24 cellular contexts compared by ENCODE assay signal in genomic region chr7:128420773-128421172, GRCh38. TPM values are rescaled to one million over a fixed set of nuclear protein-coding genes. Genes with fewer than 3 reads are reported as not detected.
DNase-seq lines count a peak whose midpoint lies in the region; ATAC-seq, FAIRE-seq and TF ChIP-seq lines count a peak whose summit lies in the region.
"Had no signal": no experiment of that assay in that cellular context is flagged by ENCODE, and none has a peak within 500 bp of the region (broad histone marks: within the 10 kb centered on the region; RNA-seq: fewer than 3 reads in every experiment).

No MANE protein-coding gene starts in this region.

- CTCF ChIA-PET in HepG2 (lab: Yijun Ruan, JAX; ENCODE audit: low intra/inter-chr PET ratio, low total read pairs), result no interaction called here

- POLR2A ChIA-PET in HepG2 (lab: Yijun Ruan, JAX), result no interaction called here

- H3K4me3 ChIP-seq in HepG2 (replicated peaks in 1 of 3; ENCODE audit: insufficient read depth in 1 of 3, low read depth in 2 of 3, low read length in 3 of 3) (peak overlapping the region in 1 of 3 experiments; percentile 28; a peak in 1 of 6 replicates), right lobe of liver (no peak overlapping the region), brain microvascular endothelial cell (ENCODE audit: low read depth, low read length) (no peak overlapping the region)
- H3K4me3 ChIP-seq: SJCRH30 had no signal

- H3K4me3 Mint-ChIP-seq in stimulated activated effector memory CD8-positive, alpha-beta T cell treated with anti-CD3 and anti-CD28 coated beads, Interleukin-12 subunit alpha, Interleukin-12 subunit beta, amount 100 ng/mL, for 72 hours, result no peak overlapping the region
- H3K4me3 Mint-ChIP-seq: B cell had no signal

- H3K4me2 ChIP-seq in HepG2 (ENCODE audit: low read depth, low read length), result peak overlapping the region; percentile 58

- no peak for TF ChIP-seq EP300 in HepG2 (IDR thresholded peaks at IDR 0.05; ENCODE audit: low read depth in 2 of 2, low read length in 2 of 2)
- TF ChIP-seq EP300 in HepG2 (CRISPR knock-in tag; IDR thresholded peaks at IDR 0.05; ENCODE audit: borderline replicate concordance), result no peak

- in situ Hi-C loops in HepG2 (cut with HindIII; ENCODE audit: extremely low pct_ligation_motif_present, low pct_unique_long_range_greater_than_20kb), result loop anchor here (5.0 kb wide), 1 partner anchor 37 kb away; the partner anchor contains the start of gene HILPDA
- in situ Hi-C loops in brain microvascular endothelial cell (cut with HindIII; ENCODE audit: low pct_ligation_motif_present, low sequenced_read_pairs), result no loop called here

- H3K79me2 ChIP-seq in HepG2 (ENCODE audit: insufficient read depth, low read length), result no peaks in the 10 kb centered on the region

- no peak for FAIRE-seq in HepG2 (lab: Jason Lieb, UNC)
- FAIRE-seq: A204.1, D721Med, H54, RCC 7860 had no signal

- no peaks in the 10 kb centered on the region for H3K9me3 ChIP-seq in HepG2 (ENCODE audit: low read length)
- no peaks in the 10 kb centered on the region for H3K9me3 ChIP-seq in right lobe of liver
- H3K9me3 ChIP-seq: SJCRH30 had no signal

- intact Hi-C loops in HepG2 (cut with micrococcal nuclease; ENCODE audit: unreplicated experiment), result no loop called here
- intact Hi-C loops in right lobe of liver (cut with DNase I), result no loop called here

- H3K27me3 ChIP-seq in HepG2 (ENCODE audit: control insufficient read depth in 1 of 2, insufficient read depth in 2 of 2, low read length in 2 of 2) (peaks cover 0 to 32% of the 10 kb centered on the region in 2 experiments; a peak in 4 of 5 replicates), right lobe of liver (no peaks in the 10 kb centered on the region), brain microvascular endothelial cell (replicated peaks) (no peaks in the 10 kb centered on the region)

- peak overlapping the region; percentile 34 for H3K27ac Mint-ChIP-seq in stimulated activated effector memory CD8-positive, alpha-beta T cell treated with anti-CD3 and anti-CD28 coated beads, Interleukin-12 subunit alpha, Interleukin-12 subunit beta, amount 100 ng/mL, for 72 hours
- H3K27ac Mint-ChIP-seq: B cell had no signal

- ATAC-seq in HepG2 (no peak; the same call in 2 of the 3 replicates), right lobe of liver (no peak), GM21825 (IDR thresholded peaks at IDR 0.05; ENCODE audit: unreplicated experiment) (no peak)
- ATAC-seq in stimulated activated effector memory CD8-positive, alpha-beta T cell treated with anti-CD3 and anti-CD28 coated beads, Interleukin-12 subunit alpha, Interleukin-12 subunit beta, amount 100 ng/mL, for 72 hours, result no peak

- H3K36me3 Mint-ChIP-seq in stimulated activated effector memory CD8-positive, alpha-beta T cell treated with anti-CD3 and anti-CD28 coated beads, Interleukin-12 subunit alpha, Interleukin-12 subunit beta, amount 100 ng/mL, for 72 hours, result no peaks in the 10 kb centered on the region

- H3K4me1 ChIP-seq in HepG2 (ENCODE audit: insufficient read depth, low read length) (peaks cover 40% of the 10 kb centered on the region), right lobe of liver (peaks cover 0 to 9% (median 2%) of the 10 kb centered on the region in 4 donors)
- H3K4me1 ChIP-seq: SJCRH30 had no signal

- H3K36me3 ChIP-seq in HepG2 (replicated peaks in 1 of 2; ENCODE audit: control insufficient read depth in 1 of 2, insufficient read depth in 2 of 2, low read length in 2 of 2) (no peaks in the 10 kb centered on the region), right lobe of liver (no peaks in the 10 kb centered on the region), brain microvascular endothelial cell (replicated peaks) (no peaks in the 10 kb centered on the region)
- H3K36me3 ChIP-seq: SJCRH30 had no signal

- no peaks in the 10 kb centered on the region for H3K9me3 Mint-ChIP-seq in stimulated activated effector memory CD8-positive, alpha-beta T cell treated with anti-CD3 and anti-CD28 coated beads, Interleukin-12 subunit alpha, Interleukin-12 subunit beta, amount 100 ng/mL, for 72 hours

- no peak for TF ChIP-seq CTCF in HepG2 (CRISPR knock-in tag; IDR thresholded peaks at IDR 0.05)
- no peak for TF ChIP-seq CTCF in right lobe of liver (IDR thresholded peaks at IDR 0.05)
- no peak for TF ChIP-seq CTCF in brain microvascular endothelial cell (IDR thresholded peaks at IDR 0.05; ENCODE audit: low read depth, low read length, missing control alignments)

- no peak overlapping the region for H3K9ac ChIP-seq in HepG2 (ENCODE audit: insufficient read depth, low read depth, low read length)

- no peak overlapping the region for H2AFZ ChIP-seq in HepG2 (ENCODE audit: low read length)

- no peaks in the 10 kb centered on the region for H4K20me1 ChIP-seq in HepG2 (ENCODE audit: insufficient read depth, low read length)

- H3K27ac ChIP-seq in HepG2 (ENCODE audit: extremely low read length, insufficient read depth, low read length) (no peak overlapping the region), right lobe of liver (no peak overlapping the region), brain microvascular endothelial cell (no peak overlapping the region)
- H3K27ac ChIP-seq: SJCRH30 had no signal

- WGBS in HepG2 (ENCODE audit: low lambda C conversion rate), result 8% methylated on average over 1 of the region's 1 CpG
- WGBS in right lobe of liver (ENCODE audit: insufficient coverage, low coverage, low lambda C conversion rate, missing lambda C conversion rate), result 100% methylated on average over 1 of the region's 1 CpG

- BruUV-seq in HepG2 (replicated peaks; lab: Mats Ljungman, UMichigan), result no TSS peak

- TF ChIP-seq POLR2A in HepG2 (IDR thresholded peaks at IDR 0.05; ENCODE audit: insufficient read depth in 1 of 2, low read depth in 2 of 2, low read length in 2 of 2) (no peak), right lobe of liver (IDR thresholded peaks at IDR 0.05) (no peak)

- H3K4me1 Mint-ChIP-seq in stimulated activated effector memory CD8-positive, alpha-beta T cell treated with anti-CD3 and anti-CD28 coated beads, Interleukin-12 subunit alpha, Interleukin-12 subunit beta, amount 100 ng/mL, for 72 hours, result peaks cover 44% of the 10 kb centered on the region
- H3K4me1 Mint-ChIP-seq: B cell had no signal

- DNase-seq in HepG2 (ENCODE audit: low spot score), result no peak
- no peak for DNase-seq in right lobe of liver
- peak; percentile 61 for DNase-seq in amniotic epithelial cell (ENCODE audit: low read depth)
- peak; percentile 43 for DNase-seq in iris pigment epithelial cell (ENCODE audit: low read depth)
- DNase-seq in stimulated activated effector memory CD8-positive, alpha-beta T cell treated with anti-CD3 and anti-CD28 coated beads, Interleukin-12 subunit alpha, Interleukin-12 subunit beta, amount 100 ng/mL, for 72 hours (ENCODE audit: low spot score in 2 of 2), result no peak
- no peak for DNase-seq in HCEC 1CT
- no peak for DNase-seq in brain microvascular endothelial cell
- DNase-seq: EL, GF-D8, KG1, NCI-H1105, NCI-H146, NCI-H2029 treated with DMSO at 0.1 percent for 48 hours, NCI-H226, NCI-H524, NCI-H82, OCI-M1, SJCRH30 had no signal

- no peak for TF ChIP-seq RAD21 in HepG2 (CRISPR knock-in tag; IDR thresholded peaks at IDR 0.05)

RNA-seq across cellular contexts. Expression of gene IMPDH1, which starts 11.0 kb away (rescaled TPM):
- total RNA-seq in HepG2 (2016; rRNA removed; fragmentation: Illumina TruSeq; extraction: Trizol), result 18.4 and 22.8 TPM in 2 replicates
- 12.3 and 12.6 TPM in 2 replicates for total RNA-seq in HepG2 (2016; cell fraction: cytosol; rRNA removed; fragmentation: Illumina TruSeq; extraction: Trizol; ENCODE audit: low read depth)
- 15.4 and 23.8 TPM in 2 replicates for total RNA-seq in HepG2 (2016; cell fraction: insoluble cytoplasmic fraction; rRNA removed; fragmentation: Illumina TruSeq; extraction: Trizol)
- total RNA-seq in HepG2 (2016; cell fraction: membrane; rRNA removed; fragmentation: Illumina TruSeq; extraction: Trizol), result 28.1 and 28.2 TPM in 2 replicates
- 12.6 and 19.2 TPM in 2 replicates for total RNA-seq in HepG2 (2016; cell fraction: nucleus; rRNA removed; fragmentation: Illumina TruSeq; extraction: Trizol)
- 34.0 and 49.9 TPM in 2 replicates for polyA plus RNA-seq in HepG2 (2011; rRNA removed)
- polyA plus RNA-seq in HepG2 (2011; cell fraction: cytosol; rRNA removed), result 31.4 and 37.8 TPM in 2 replicates
- polyA plus RNA-seq in HepG2 (2011; cell fraction: nucleus; rRNA removed), result 92.2 and 93.4 TPM in 2 replicates
- polyA plus RNA-seq in HepG2 (2012), result 25.0 and 27.5 TPM in 2 replicates
- 18.4 and 18.5 TPM in 2 replicates for polyA plus RNA-seq in HepG2 (2016; cell fraction: cytosol; fragmentation: Illumina TruSeq; extraction: Trizol; ENCODE audit: low read depth)
- 20.6 and 24.8 TPM in 2 replicates for polyA plus RNA-seq in HepG2 (2016; cell fraction: insoluble cytoplasmic fraction; fragmentation: Illumina TruSeq; extraction: Trizol; ENCODE audit: low read depth)
- polyA plus RNA-seq in HepG2 (2016; cell fraction: membrane; fragmentation: Illumina TruSeq; extraction: Trizol; ENCODE audit: low read depth), result 26.7 and 29.0 TPM in 2 replicates
- polyA plus RNA-seq in HepG2 (2016; cell fraction: nucleus; fragmentation: Illumina TruSeq; extraction: Trizol; ENCODE audit: insufficient read depth, low read depth), result 29.2 and 34.5 TPM in 2 replicates
- 82.0 and 176 TPM in 2 replicates for polyA minus RNA-seq in HepG2 (2011; rRNA and poly(A)+ RNA removed; ENCODE audit: low replicate concordance)
- polyA minus RNA-seq in HepG2 (2011; cell fraction: cytosol; rRNA and poly(A)+ RNA removed), result 19.3 and 30.8 TPM in 2 replicates
- 26.3 and 29.8 TPM in 2 replicates for polyA minus RNA-seq in HepG2 (2011; cell fraction: nucleus; rRNA and poly(A)+ RNA removed)
- total RNA-seq in right lobe of liver, result 1 to 10 TPM; 3.0 to 9.8 (median 5.5) TPM

RNA-seq across cellular contexts. Expression of gene HILPDA, which starts 34.9 kb away (rescaled TPM):
- total RNA-seq in HepG2 (2016; rRNA removed; fragmentation: Illumina TruSeq; extraction: Trizol), result 8.6 and 11.1 TPM in 2 replicates
- 5.5 and 6.1 TPM in 2 replicates for total RNA-seq in HepG2 (2016; cell fraction: cytosol; rRNA removed; fragmentation: Illumina TruSeq; extraction: Trizol; ENCODE audit: low read depth)
- 9.8 and 10.4 TPM in 2 replicates for total RNA-seq in HepG2 (2016; cell fraction: insoluble cytoplasmic fraction; rRNA removed; fragmentation: Illumina TruSeq; extraction: Trizol)
- 9.5 and 9.7 TPM in 2 replicates for total RNA-seq in HepG2 (2016; cell fraction: membrane; rRNA removed; fragmentation: Illumina TruSeq; extraction: Trizol)
- 7.8 and 10.3 TPM in 2 replicates for total RNA-seq in HepG2 (2016; cell fraction: nucleus; rRNA removed; fragmentation: Illumina TruSeq; extraction: Trizol)
- polyA plus RNA-seq in HepG2 (2011; rRNA removed), result 43.1 and 44.0 TPM in 2 replicates
- polyA plus RNA-seq in HepG2 (2011; cell fraction: cytosol; rRNA removed), result 32.3 and 32.9 TPM in 2 replicates
- polyA plus RNA-seq in HepG2 (2011; cell fraction: nucleus; rRNA removed), result 35.8 and 42.7 TPM in 2 replicates
- 13.1 and 14.9 TPM in 2 replicates for polyA plus RNA-seq in HepG2 (2012)
- polyA plus RNA-seq in HepG2 (2016; cell fraction: cytosol; fragmentation: Illumina TruSeq; extraction: Trizol; ENCODE audit: low read depth), result 2.2 and 3.3 TPM in 2 replicates
- 8.9 and 9.4 TPM in 2 replicates for polyA plus RNA-seq in HepG2 (2016; cell fraction: insoluble cytoplasmic fraction; fragmentation: Illumina TruSeq; extraction: Trizol; ENCODE audit: low read depth)
- 4.4 and 4.9 TPM in 2 replicates for polyA plus RNA-seq in HepG2 (2016; cell fraction: membrane; fragmentation: Illumina TruSeq; extraction: Trizol; ENCODE audit: low read depth)
- polyA plus RNA-seq in HepG2 (2016; cell fraction: nucleus; fragmentation: Illumina TruSeq; extraction: Trizol; ENCODE audit: insufficient read depth, low read depth), result 10.1 and 10.3 TPM in 2 replicates
- 30.3 and 48.5 TPM in 2 replicates for polyA minus RNA-seq in HepG2 (2011; rRNA and poly(A)+ RNA removed; ENCODE audit: low replicate concordance)
- 12.9 and 14.9 TPM in 2 replicates for polyA minus RNA-seq in HepG2 (2011; cell fraction: cytosol; rRNA and poly(A)+ RNA removed)
- polyA minus RNA-seq in HepG2 (2011; cell fraction: nucleus; rRNA and poly(A)+ RNA removed), result 12.4 and 27.1 TPM in 2 replicates
- total RNA-seq in right lobe of liver, result 10 to 100 TPM in 1 of 6 experiments, 1 to 10 TPM in 5; 1.8 to 60.6 (median 3.6) TPM

RNA-seq across cellular contexts. Expression of gene METTL2B, which starts 55.8 kb away (rescaled TPM):
- total RNA-seq in HepG2 (2016; rRNA removed; fragmentation: Illumina TruSeq; extraction: Trizol), result 33.1 and 40.1 TPM in 2 replicates
- 6.7 and 7.5 TPM in 2 replicates for total RNA-seq in HepG2 (2016; cell fraction: cytosol; rRNA removed; fragmentation: Illumina TruSeq; extraction: Trizol; ENCODE audit: low read depth)
- total RNA-seq in HepG2 (2016; cell fraction: insoluble cytoplasmic fraction; rRNA removed; fragmentation: Illumina TruSeq; extraction: Trizol), result 38.6 and 39.4 TPM in 2 replicates
- total RNA-seq in HepG2 (2016; cell fraction: membrane; rRNA removed; fragmentation: Illumina TruSeq; extraction: Trizol), result 10.1 and 11.9 TPM in 2 replicates
- total RNA-seq in HepG2 (2016; cell fraction: nucleus; rRNA removed; fragmentation: Illumina TruSeq; extraction: Trizol), result 31.5 and 32.5 TPM in 2 replicates
- 15.5 and 17.4 TPM in 2 replicates for polyA plus RNA-seq in HepG2 (2011; rRNA removed)
- 8.4 and 12.3 TPM in 2 replicates for polyA plus RNA-seq in HepG2 (2011; cell fraction: cytosol; rRNA removed)
- 7.7 and 10.8 TPM in 2 replicates for polyA plus RNA-seq in HepG2 (2011; cell fraction: nucleus; rRNA removed)
- polyA plus RNA-seq in HepG2 (2012), result 11.3 TPM in 2 replicates
- polyA plus RNA-seq in HepG2 (2016; cell fraction: cytosol; fragmentation: Illumina TruSeq; extraction: Trizol; ENCODE audit: low read depth), result 4.4 and 5.8 TPM in 2 replicates
- 26.3 and 32.1 TPM in 2 replicates for polyA plus RNA-seq in HepG2 (2016; cell fraction: insoluble cytoplasmic fraction; fragmentation: Illumina TruSeq; extraction: Trizol; ENCODE audit: low read depth)
- 5.4 and 10.5 TPM in 2 replicates for polyA plus RNA-seq in HepG2 (2016; cell fraction: membrane; fragmentation: Illumina TruSeq; extraction: Trizol; ENCODE audit: low read depth)
- 29.3 and 39.8 TPM in 2 replicates for polyA plus RNA-seq in HepG2 (2016; cell fraction: nucleus; fragmentation: Illumina TruSeq; extraction: Trizol; ENCODE audit: insufficient read depth, low read depth)
- 13.1 and 35.5 TPM in 2 replicates for polyA minus RNA-seq in HepG2 (2011; rRNA and poly(A)+ RNA removed; ENCODE audit: low replicate concordance)
- polyA minus RNA-seq in HepG2 (2011; cell fraction: cytosol; rRNA and poly(A)+ RNA removed), result 10.6 and 11.3 TPM in 2 replicates
- 36.1 and 39.4 TPM in 2 replicates for polyA minus RNA-seq in HepG2 (2011; cell fraction: nucleus; rRNA and poly(A)+ RNA removed)
- 10 to 100 TPM; 10.8 to 15.1 (median 13.6) TPM for total RNA-seq in right lobe of liver

RNA-seq across cellular contexts. Expression of gene PRRT4, which starts 59.3 kb away (rescaled TPM):
- not detected in 2 replicates for total RNA-seq in HepG2 (2016; rRNA removed; fragmentation: Illumina TruSeq; extraction: Trizol)
- not detected in 2 replicates for total RNA-seq in HepG2 (2016; cell fraction: cytosol; rRNA removed; fragmentation: Illumina TruSeq; extraction: Trizol; ENCODE audit: low read depth)
- not detected in 2 replicates for total RNA-seq in HepG2 (2016; cell fraction: insoluble cytoplasmic fraction; rRNA removed; fragmentation: Illumina TruSeq; extraction: Trizol)
- not detected in 2 replicates for total RNA-seq in HepG2 (2016; cell fraction: membrane; rRNA removed; fragmentation: Illumina TruSeq; extraction: Trizol)
- not detected in 2 replicates for total RNA-seq in HepG2 (2016; cell fraction: nucleus; rRNA removed; fragmentation: Illumina TruSeq; extraction: Trizol)
- not detected in 2 replicates for polyA plus RNA-seq in HepG2 (2011; rRNA removed)
- not detected in 2 replicates for polyA plus RNA-seq in HepG2 (2011; cell fraction: cytosol; rRNA removed)
- 0.06 TPM in 1 of 2 replicates, not detected in the other for polyA plus RNA-seq in HepG2 (2011; cell fraction: nucleus; rRNA removed)
- polyA plus RNA-seq in HepG2 (2012), result 0.07 TPM in 1 of 2 replicates, not detected in the other
- polyA plus RNA-seq in HepG2 (2016; cell fraction: cytosol; fragmentation: Illumina TruSeq; extraction: Trizol; ENCODE audit: low read depth), result not detected in 2 replicates
- not detected in 2 replicates for polyA plus RNA-seq in HepG2 (2016; cell fraction: insoluble cytoplasmic fraction; fragmentation: Illumina TruSeq; extraction: Trizol; ENCODE audit: low read depth)
- polyA plus RNA-seq in HepG2 (2016; cell fraction: membrane; fragmentation: Illumina TruSeq; extraction: Trizol; ENCODE audit: low read depth), result not detected in 2 replicates
- polyA plus RNA-seq in HepG2 (2016; cell fraction: nucleus; fragmentation: Illumina TruSeq; extraction: Trizol; ENCODE audit: insufficient read depth, low read depth), result not detected in 2 replicates
- not detected in 2 replicates for polyA minus RNA-seq in HepG2 (2011; rRNA and poly(A)+ RNA removed; ENCODE audit: low replicate concordance)
- not detected in 2 replicates for polyA minus RNA-seq in HepG2 (2011; cell fraction: cytosol; rRNA and poly(A)+ RNA removed)
- not detected in 2 replicates for polyA minus RNA-seq in HepG2 (2011; cell fraction: nucleus; rRNA and poly(A)+ RNA removed)
- total RNA-seq in right lobe of liver, result under 1 TPM in 4 of 6 experiments, not detected in 2; 0.11 to 0.32 (median 0.18) TPM

Comparison
In these comparisons a context has a peak if more than half of its experiments do, and no peak if none do; other contexts are left out.
1. DNase-seq: peak in amniotic epithelial cell (single experiment) and iris pigment epithelial cell (single experiment); none in HepG2 (single experiment), right lobe of liver (0 of 3), stimulated activated effector memory CD8-positive, alpha-beta T cell treated with anti-CD3 and anti-CD28 coated beads, Interleukin-12 subunit alpha, Interleukin-12 subunit beta, amount 100 ng/mL, for 72 hours (0 of 2), HCEC 1CT (single experiment) and brain microvascular endothelial cell (single experiment).